Comparison of ENCODE assay signal across 8 cellular contexts in the genomic region with DNA sequence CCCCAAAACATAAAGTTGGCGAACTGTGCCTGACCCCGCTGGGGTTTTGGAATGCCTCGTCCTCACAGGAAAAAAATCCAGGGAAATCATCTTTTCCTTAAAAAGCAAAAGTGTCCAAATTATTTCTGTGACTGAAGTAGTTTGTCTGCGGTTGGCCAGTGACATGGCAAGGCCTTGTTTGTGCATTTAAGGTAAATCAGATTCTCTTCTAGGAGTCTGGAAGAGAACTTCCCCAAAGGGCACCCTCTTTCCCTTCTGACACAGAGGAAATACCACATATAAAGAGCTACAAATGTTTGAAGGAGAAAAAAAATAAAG. TPM values are rescaled to one million over a fixed set of nuclear protein-coding genes. Genes with fewer than 3 reads are reported as not detected.
DNase-seq lines count a peak whose midpoint lies in the region; ATAC-seq and TF ChIP-seq lines count a peak whose summit lies in the region.

No MANE protein-coding gene starts in this region.

- POLR2A ChIA-PET in naive thymus-derived CD8-positive, alpha-beta T cell (lab: Charles Lee): interaction anchor here (0.8 to 1.2 kb wide), 3 partner anchors 151 to 210 kb away, joined by 3 to 4 read pairs (median 3); a partner anchor contains a TSS

- peak overlapping the region in 5 of 10 donors; percentile 94 to 99 (median 99) for H3K4me3 Mint-ChIP-seq in naive thymus-derived CD8-positive, alpha-beta T cell

- DNase-seq in BE2C (no peak), coronary artery (ENCODE audit: low spot score) (no peak), iPS-NIHi7 (ENCODE audit: extremely low spot score) (no peak), foreskin melanocyte (no peak), ACHN (no peak)
- DNase-seq in Jurkat, Clone E6-1 (ENCODE audit: low read depth, low spot score): no peak
- no peak for DNase-seq in naive thymus-derived CD8-positive, alpha-beta T cell

- no peaks in the 10 kb centered on the region for H3K27me3 ChIP-seq in BE2C

- H3K27ac ChIP-seq in coronary artery: peak overlapping the region; percentile 62 to 72

- no peaks in the 10 kb centered on the region for H3K4me1 ChIP-seq in BE2C

- H3K36me3 ChIP-seq in BE2C: no peaks in the 10 kb centered on the region

- H3K4me3 ChIP-seq in BE2C (ENCODE audit: low read depth, low read length): peak overlapping the region; percentile 73
- H3K4me3 ChIP-seq in Jurkat, Clone E6-1 (ENCODE audit: low read length): peak overlapping the region; percentile 67
- H3K4me3 ChIP-seq in coronary artery: peak overlapping the region; percentile 94

- TF ChIP-seq CTCF in BE2C (IDR thresholded peaks at IDR 0.05; ENCODE audit: low read depth, low read length): no peak
- TF ChIP-seq CTCF in coronary artery (IDR thresholded peaks at IDR 0.05): no peak

- H3K27ac Mint-ChIP-seq in naive thymus-derived CD8-positive, alpha-beta T cell: peak overlapping the region in 9 of 10 donors; percentile 79 to 97 (median 96)

- no peaks in the 10 kb centered on the region for H3K27me3 Mint-ChIP-seq in naive thymus-derived CD8-positive, alpha-beta T cell

- no peaks in the 10 kb centered on the region for H3K9me3 ChIP-seq in BE2C

- peaks cover 0 to 3% (median 0%) of the 10 kb centered on the region in 9 donors for H3K9me3 Mint-ChIP-seq in naive thymus-derived CD8-positive, alpha-beta T cell

- H3K36me3 Mint-ChIP-seq in naive thymus-derived CD8-positive, alpha-beta T cell: peaks cover 0 to 4% (median 2%) of the 10 kb centered on the region in 3 donors

- peaks cover 3 to 39% (median 25%) of the 10 kb centered on the region in 4 donors for H3K4me1 Mint-ChIP-seq in naive thymus-derived CD8-positive, alpha-beta T cell

- ATAC-seq in naive thymus-derived CD8-positive, alpha-beta T cell: no peak
- no peak for ATAC-seq in GM18868 (IDR thresholded peaks at IDR 0.05; ENCODE audit: unreplicated experiment)

- in situ Hi-C loops in ACHN (cut with HindIII; ENCODE audit: low pct_ligation_motif_present, low pct_unique_long_range_greater_than_20kb, low sequenced_read_pairs): no loop called here

RNA-seq across cellular contexts. Expression of a gene that starts 0.7 kb away (rescaled TPM):
- polyA plus RNA-seq in BE2C (2012; ENCODE audit: insufficient read depth, insufficient read length, low read depth): 163 TPM
- 84.9 TPM for polyA plus RNA-seq in Jurkat, Clone E6-1 (2012; ENCODE audit: insufficient read depth, insufficient read length)
- total RNA-seq in naive thymus-derived CD8-positive, alpha-beta T cell: 10 to 100 TPM; 42.3 to 43.1 TPM
- polyA plus RNA-seq in naive thymus-derived CD8-positive, alpha-beta T cell: 100 to 1,000 TPM in 1 of 3 donors, 10 to 100 TPM in 2; 80.3 to 101 (median 96.8) TPM

RNA-seq across cellular contexts. Expression of a gene that starts 23.1 kb away (rescaled TPM):
- polyA plus RNA-seq in BE2C (2012; ENCODE audit: insufficient read depth, insufficient read length, low read depth): 0.17 TPM
- polyA plus RNA-seq in Jurkat, Clone E6-1 (2012; ENCODE audit: insufficient read depth, insufficient read length): not detected
- total RNA-seq in naive thymus-derived CD8-positive, alpha-beta T cell: not detected
- not detected for polyA plus RNA-seq in naive thymus-derived CD8-positive, alpha-beta T cell
